Comparison of ENCODE assay signal across 12 cellular contexts in the genomic region with DNA sequence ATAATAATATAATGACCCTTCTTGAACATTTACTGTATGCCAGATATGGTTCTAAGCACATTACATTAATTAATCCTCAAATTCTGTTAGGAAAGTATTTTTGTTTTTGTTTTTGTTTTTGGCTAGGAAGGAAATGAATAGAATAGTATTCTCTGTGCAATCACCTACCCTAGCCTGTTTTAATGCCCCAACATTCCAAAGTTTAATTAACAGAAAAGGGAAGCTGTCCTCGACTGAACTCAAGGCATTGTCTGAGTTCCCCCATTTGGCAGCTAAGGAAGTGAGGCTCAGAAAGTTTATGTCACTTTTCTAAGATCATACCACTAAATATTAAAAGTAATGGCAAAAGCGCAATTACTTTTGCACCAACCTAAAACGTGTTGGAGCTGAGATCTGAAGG. TPM values are rescaled to one million over a fixed set of nuclear protein-coding genes. Genes with fewer than 3 reads are reported as not detected.
"Had no signal": no experiment of that assay in that cellular context is flagged by ENCODE, and none has a peak within 500 bp of the region (broad histone marks: within the 10 kb centered on the region; RNA-seq: fewer than 3 reads in every experiment).

No MANE protein-coding gene starts in this region.

- H3K36me3 ChIP-seq: neutrophil, upper lobe of left lung had no signal

- H3K4me3 ChIP-seq: SK-N-MC, upper lobe of left lung had no signal

- DNase-seq: activated CD4-positive, CD25-positive, alpha-beta regulatory T cell; activated gamma-delta T cell treated with Interleukin-2 at 50 U/mL for 16 hours; activated naive CD8-positive, alpha-beta T cell treated with anti-CD3 and anti-CD28 coated beads for 36 hours; activated T-cell treated with anti-CD3 and anti-CD28 coated beads, Interleukin-2, amount 50 U/mL, for 72 hours; foreskin keratinocyte; naive B cell; stimulated activated CD4-positive, alpha-beta T cell treated with anti-CD3 and anti-CD28 coated beads, Interleukin-2, amount 100 ng/mL, for 24 hours; stimulated activated naive B cell treated with anti-CD40 and anti-IgM and Interleukin-4, amounts not matched to agents 10 μg/mL and 1 μg/mL and 100 μg/mL, for 72 hours; T-helper 2 cell; upper lobe of left lung had no signal

- H3K9me3 ChIP-seq: neutrophil, upper lobe of left lung had no signal

- ATAC-seq: activated T-cell treated with anti-CD3 and anti-CD28 coated beads, Interleukin-2, amount 50 U/mL, for 72 hours; foreskin keratinocyte; stimulated activated naive B cell treated with anti-CD40 and anti-IgM and Interleukin-4, amounts not matched to agents 10 μg/mL and 1 μg/mL and 100 μg/mL, for 72 hours had no signal

- H3K27me3 ChIP-seq: foreskin keratinocyte, neutrophil, upper lobe of left lung had no signal

- H3K27ac ChIP-seq: foreskin keratinocyte, neutrophil, SK-N-MC, upper lobe of left lung had no signal

RNA-seq across cellular contexts. Expression of gene FGF1, which starts 59.8 kb away (rescaled TPM):
- total RNA-seq: activated naive CD8-positive, alpha-beta T cell treated with anti-CD3 and anti-CD28 coated beads for 36 hours; activated T-cell treated with anti-CD3 and anti-CD28 coated beads, Interleukin-2, amount 50 U/mL, for 72 hours had no signal
